Comparison of ENCODE assay signal across 9 cellular contexts in genomic region chr4:65669008-65669971, GRCh38. TPM values are rescaled to one million over a fixed set of nuclear protein-coding genes. Genes with fewer than 3 reads are reported as not detected.
A peak's percentile ranks its signal among the peaks of the same experiment; 100 is the strongest.
DNase-seq lines count a peak whose midpoint lies in the region; ATAC-seq and TF ChIP-seq lines count a peak whose summit lies in the region.
"Had no signal": no experiment of that assay in that cellular context is flagged by ENCODE, and none has a peak within 500 bp of the region (broad histone marks: within the 10 kb centered on the region; RNA-seq: fewer than 3 reads in every experiment).

No MANE protein-coding gene starts in this region.

- ATAC-seq in HG03135 (IDR thresholded peaks at IDR 0.05; ENCODE audit: unreplicated experiment) (no peak), GM19452 (IDR thresholded peaks at IDR 0.05; ENCODE audit: unreplicated experiment) (no peak)

- H3K4me1 Mint-ChIP-seq in glutamatergic neuron (ENCODE audit: low read depth, unreplicated experiment): peaks cover 10% of the 10 kb centered on the region
- H3K4me1 Mint-ChIP-seq in activated T-helper 2 cell treated with anti-CD3 and anti-CD28 coated beads, Interferon-gamma antibody, Interleukin-2, Interleukin-4, amounts not matched to agents 10 μg/mL and 5 μg/mL and 100 μg/mL, durations not matched to agents 14 hours and 24 hours and 36 hours (ENCODE audit: low read depth): peaks cover 4% of the 10 kb centered on the region

- peak overlapping the region; percentile 100 for H3K4me3 Mint-ChIP-seq in glutamatergic neuron (ENCODE audit: unreplicated experiment)
- no peak overlapping the region for H3K4me3 Mint-ChIP-seq in activated T-helper 2 cell treated with anti-CD3 and anti-CD28 coated beads, Interferon-gamma antibody, Interleukin-2, Interleukin-4, amounts not matched to agents 10 μg/mL and 5 μg/mL and 100 μg/mL, durations not matched to agents 14 hours and 24 hours and 36 hours (ENCODE audit: low read depth)

- intact Hi-C loops in posterior vena cava (cut with DNase I): no loop called here
- intact Hi-C loops in activated T-helper 2 cell treated with anti-CD3 and anti-CD28 coated beads, Interferon-gamma antibody, Interleukin-2, Interleukin-4, amounts not matched to agents 10 μg/mL and 5 μg/mL and 100 μg/mL, durations not matched to agents 14 hours and 24 hours and 36 hours (cut with micrococcal nuclease): no loop called here

- peak overlapping the region; percentile 86 for H3K27ac ChIP-seq in RWPE1
- H3K27ac ChIP-seq: HL-60 had no signal

- H3K9me3 Mint-ChIP-seq in glutamatergic neuron (ENCODE audit: unreplicated experiment): peaks cover 19% of the 10 kb centered on the region
- no peaks in the 10 kb centered on the region for H3K9me3 Mint-ChIP-seq in activated T-helper 2 cell treated with anti-CD3 and anti-CD28 coated beads, Interferon-gamma antibody, Interleukin-2, Interleukin-4, amounts not matched to agents 10 μg/mL and 5 μg/mL and 100 μg/mL, durations not matched to agents 14 hours and 24 hours and 36 hours

- TF ChIP-seq CTCF in RWPE1 (conservative IDR thresholded peaks at IDR 0.05; ENCODE audit: low read depth) (no peak), glutamatergic neuron (IDR thresholded peaks at IDR 0.05; ENCODE audit: partially characterized antibody, unreplicated experiment) (no peak)

- no peaks in the 10 kb centered on the region for H3K36me3 Mint-ChIP-seq in glutamatergic neuron (ENCODE audit: unreplicated experiment)
- no peaks in the 10 kb centered on the region for H3K36me3 Mint-ChIP-seq in activated T-helper 2 cell treated with anti-CD3 and anti-CD28 coated beads, Interferon-gamma antibody, Interleukin-2, Interleukin-4, amounts not matched to agents 10 μg/mL and 5 μg/mL and 100 μg/mL, durations not matched to agents 14 hours and 24 hours and 36 hours (ENCODE audit: low read depth)

- DNase-seq in D341Med (ENCODE audit: low spot score) (peak; percentile 49), RWPE1 (ENCODE audit: low spot score) (no peak), glutamatergic neuron (peak; percentile 61), posterior vena cava (ENCODE audit: low spot score) (peak; percentile 60), GM19238 (ENCODE audit: insufficient read length, low spot score) (no peak)
- no peak for DNase-seq in activated T-helper 2 cell treated with anti-CD3 and anti-CD28 coated beads, Interferon-gamma antibody, Interleukin-2, Interleukin-4, amounts not matched to agents 10 μg/mL and 5 μg/mL and 100 μg/mL, durations not matched to agents 14 hours and 24 hours and 36 hours (ENCODE audit: low spot score)

- peak overlapping the region; percentile 73 for H3K27ac Mint-ChIP-seq in glutamatergic neuron (ENCODE audit: unreplicated experiment)
- H3K27ac Mint-ChIP-seq in activated T-helper 2 cell treated with anti-CD3 and anti-CD28 coated beads, Interferon-gamma antibody, Interleukin-2, Interleukin-4, amounts not matched to agents 10 μg/mL and 5 μg/mL and 100 μg/mL, durations not matched to agents 14 hours and 24 hours and 36 hours: no peak overlapping the region

- POLR2A ChIA-PET in RWPE1 (lab: Yijun Ruan, JAX; ENCODE audit: low non-redundant PET): no interaction called here

- CTCF ChIA-PET in RWPE1 (lab: Yijun Ruan, JAX): interaction anchor here (0.7 kb wide), 1 partner anchor 14 kb away, joined by 3 read pairs; no protein-coding TSS in a partner anchor

- H3K27me3 Mint-ChIP-seq in glutamatergic neuron (ENCODE audit: unreplicated experiment): peaks cover 21% of the 10 kb centered on the region
- peaks cover 46% of the 10 kb centered on the region for H3K27me3 Mint-ChIP-seq in activated T-helper 2 cell treated with anti-CD3 and anti-CD28 coated beads, Interferon-gamma antibody, Interleukin-2, Interleukin-4, amounts not matched to agents 10 μg/mL and 5 μg/mL and 100 μg/mL, durations not matched to agents 14 hours and 24 hours and 36 hours (ENCODE audit: low read depth)

RNA-seq across cellular contexts. Expression of gene EPHA5, which starts 1.0 kb away (rescaled TPM):
- total RNA-seq in glutamatergic neuron (ENCODE audit: unreplicated experiment) (108 TPM), posterior vena cava (1 to 10 TPM in 1 of 2 donors, under 1 TPM in 1; 0.62 to 1.1 TPM)
- not detected in 2 replicates for total RNA-seq in activated T-helper 2 cell treated with anti-CD3 and anti-CD28 coated beads, Interferon-gamma antibody, Interleukin-2, Interleukin-4, amounts not matched to agents 10 μg/mL and 5 μg/mL and 100 μg/mL, durations not matched to agents 14 hours and 24 hours and 36 hours

Comparison
In these comparisons a context has a peak if more than half of its experiments do, and no peak if none do; other contexts are left out.
1. DNase-seq: peak in D341Med (single experiment), glutamatergic neuron (single experiment) and posterior vena cava (single experiment); none in RWPE1 (single experiment), activated T-helper 2 cell treated with anti-CD3 and anti-CD28 coated beads, Interferon-gamma antibody, Interleukin-2, Interleukin-4, amounts not matched to agents 10 μg/mL and 5 μg/mL and 100 μg/mL, durations not matched to agents 14 hours and 24 hours and 36 hours (single experiment) and GM19238 (single experiment).
2. RNA of gene EPHA5, which starts 1.0 kb away (total RNA-seq): 108 TPM in glutamatergic neuron (single experiment); 0.62 to 1.1 TPM in posterior vena cava and not detected in activated T-helper 2 cell treated with anti-CD3 and anti-CD28 coated beads, Interferon-gamma antibody, Interleukin-2, Interleukin-4, amounts not matched to agents 10 μg/mL and 5 μg/mL and 100 μg/mL, durations not matched to agents 14 hours and 24 hours and 36 hours; every median in the first group is over 10 times any median in the second.